In genomic region chr2:136212426-136213378, GRCh38 we compare ENCODE assay signal across 9 cellular contexts.
DNase-seq lines count a peak whose midpoint lies in the region; ATAC-seq and TF ChIP-seq lines count a peak whose summit lies in the region.
"Had no signal": no experiment of that assay in that cellular context is flagged by ENCODE, and none has a peak within 500 bp of the region (broad histone marks: within the 10 kb centered on the region; RNA-seq: fewer than 3 reads in every experiment).

No MANE protein-coding gene starts in this region.

- peak overlapping the region; percentile 50 for H3K4me2 ChIP-seq in DOHH2 (ENCODE audit: low read length)

- H3K36me3 ChIP-seq in DOHH2 (ENCODE audit: control insufficient read depth, low read length) = no peaks in the 10 kb centered on the region

- DNase-seq in activated naive CD4-positive, alpha-beta T cell treated with anti-CD3 and anti-CD28 coated beads, Interleukin-2, amount 50 U/mL, for 16 hours = peak; percentile 15
- DNase-seq in NCI-H446 treated with DMSO at 0.1 percent for 48 hours (lab: John Stamatoyannopoulos, UW) = no peak
- DNase-seq in DMS79 treated with DMSO at 0.1 percent for 48 hours (lab: John Stamatoyannopoulos, UW) = no peak
- DNase-seq in inferior parietal cortex (ENCODE audit: extremely low spot score) = no peak
- no peak for DNase-seq in NCI-H748 treated with DMSO at 0.1 percent for 48 hours (lab: John Stamatoyannopoulos, UW)
- DNase-seq: cerebellar nuclear complex had no signal

- peaks cover 72% of the 10 kb centered on the region for H3K4me1 ChIP-seq in DOHH2 (ENCODE audit: control insufficient read depth, low read length)

- peaks cover 15% of the 10 kb centered on the region for H3K9me3 ChIP-seq in DOHH2 (ENCODE audit: control insufficient read depth, insufficient read depth, low read length)

- H3K79me2 ChIP-seq in DOHH2 (ENCODE audit: control insufficient read depth, low read length) = no peaks in the 10 kb centered on the region

- peak overlapping the region; percentile 19; the same call in 1 of the 2 replicates for H3K4me3 ChIP-seq in DOHH2 (ENCODE audit: low read length)

- H3K27me3 ChIP-seq in DOHH2 (ENCODE audit: control insufficient read depth, low read length) = peaks cover 53% of the 10 kb centered on the region

- H3K9me2 ChIP-seq in DOHH2 (replicated peaks; ENCODE audit: control insufficient read depth, low read length) = no peaks in the 10 kb centered on the region

- no peaks in the 10 kb centered on the region for H4K20me1 ChIP-seq in DOHH2 (ENCODE audit: control insufficient read depth, insufficient read depth, low read depth, low read length)

- peak; percentile 64 for ATAC-seq in GM19395 (IDR thresholded peaks at IDR 0.05; ENCODE audit: unreplicated experiment)
- ATAC-seq in HG03139 (IDR thresholded peaks at IDR 0.05; ENCODE audit: unreplicated experiment) = peak; percentile 44

- TF ChIP-seq CTCF in DOHH2 (IDR thresholded peaks at IDR 0.05; ENCODE audit: low read depth, low read length, poor library complexity, severe bottlenecking) = no peak

- peaks cover 23% of the 10 kb centered on the region for H3F3A ChIP-seq in DOHH2 (ENCODE audit: control insufficient read depth, insufficient read depth)

- no peak overlapping the region for H3K27ac ChIP-seq in DOHH2 (ENCODE audit: low read depth, low read length)
